In genomic region chr3:7754653-7755052, GRCh38 we compare ENCODE assay signal across 6 cellular contexts.
"Had no signal": no experiment of that assay in that cellular context is flagged by ENCODE, and none has a peak within 500 bp of the region (broad histone marks: within the 10 kb centered on the region; RNA-seq: fewer than 3 reads in every experiment).

No MANE protein-coding gene starts in this region.

- DNase-seq: H9, HCEC 1CT, HFFc6 had no signal

- H3K4me3 ChIP-seq: GM23338 had no signal

- H3K27ac ChIP-seq: HL-60 had no signal

- ATAC-seq: GM23338, HepG2 had no signal
